Comparison of ENCODE assay signal across 1 cellular context in genomic region chr6:158698876-158699440, GRCh38.
TF ChIP-seq lines count a peak whose summit lies in the region.

No MANE protein-coding gene starts in this region.

TF ChIP-seq in IMR-90, 13 proteins besides CTCF, POLR2A, EP300 and RAD21:
- no peak for TF ChIP-seq USF2 (IDR thresholded peaks at IDR 0.05; ENCODE audit: low read depth, low read length)
- 0 out of 2 replicates have a peak, but pooled peaks have one; percentile 21 for TF ChIP-seq BHLHE40 (IDR thresholded peaks at IDR 0.05; ENCODE audit: low read depth, low read length)
